23 cellular contexts compared by ENCODE assay signal in the genomic region with DNA sequence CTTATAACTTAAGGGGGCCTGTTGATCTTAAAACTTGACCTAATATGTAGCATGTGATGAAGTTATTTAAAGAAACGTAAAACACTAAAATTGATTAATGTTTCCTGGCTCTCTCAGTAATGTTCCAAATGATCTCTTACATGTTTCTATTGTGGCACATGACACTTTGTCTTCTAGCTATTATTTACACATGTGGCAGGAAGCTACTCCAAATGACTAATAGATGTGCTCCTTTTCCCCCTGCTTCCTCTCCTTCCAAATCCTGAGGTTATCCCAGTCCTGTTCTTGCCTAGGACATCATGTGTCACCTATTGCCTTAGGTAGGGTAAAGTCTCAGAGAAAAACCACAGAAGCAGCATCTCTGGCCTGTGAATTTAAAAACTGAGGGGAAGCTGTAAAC.
A peak's percentile ranks its signal among the peaks of the same experiment; 100 is the strongest.
DNase-seq lines count a peak whose midpoint lies in the region; ATAC-seq, FAIRE-seq and TF ChIP-seq lines count a peak whose summit lies in the region.
"Had no signal": no experiment of that assay in that cellular context is flagged by ENCODE, and none has a peak within 500 bp of the region (broad histone marks: within the 10 kb centered on the region; RNA-seq: fewer than 3 reads in every experiment).

No MANE protein-coding gene starts in this region.

- no peaks in the 10 kb centered on the region for H3K79me2 ChIP-seq in H1 (ENCODE audit: control insufficient read depth in 1 of 2, insufficient read depth in 2 of 2, low read length in 2 of 2)

- H4K8ac ChIP-seq in IMR-90 (ENCODE audit: low read depth in 2 of 2, low read length in 2 of 2): 0 out of 4 replicates have a peak overlapping the region, but pooled peaks of 1 of the 2 experiments have one; percentile 29
- no peak overlapping the region for H4K8ac ChIP-seq in H1 (ENCODE audit: extremely low read depth, insufficient read depth, low read length)
- H4K8ac ChIP-seq in mesenchymal stem cell (ENCODE audit: low read length): no peak overlapping the region

- H3K27ac Mint-ChIP-seq in type B pancreatic cell: no peak overlapping the region
- H3K27ac Mint-ChIP-seq: CD14-positive monocyte; T-helper 2 cell treated with Interferon-gamma antibody and Interleukin-4, amounts not matched to agents 5 μg/mL and 100 μg/mL, for 36 hours had no signal

- H2AFZ ChIP-seq in IMR-90 (replicated peaks; ENCODE audit: low read length, poor library complexity) (no peak overlapping the region), H1 (ENCODE audit: low read length) (no peak overlapping the region), mesenchymal stem cell (ENCODE audit: low read depth, low read length) (no peak overlapping the region)

- H3K4me1 Mint-ChIP-seq in type B pancreatic cell (ENCODE audit: unreplicated experiment): peaks cover 6% of the 10 kb centered on the region

- CTCF ChIA-PET in IMR-90 (lab: Yijun Ruan, JAX): no interaction called here
- CTCF ChIA-PET in H1 (lab: Charles Lee; ENCODE audit: partially characterized antibody): interaction anchor here (0.6 to 1.1 kb wide), 3 partner anchors 13 to 257 kb away, joined by 3 to 5 read pairs (median 4); no protein-coding TSS in a partner anchor
- CTCF ChIA-PET in GM10248 (lab: Yijun Ruan, JAX): interaction anchor here (0.8 to 3.2 kb wide), 2 partner anchors 9 to 13 kb away, joined by 3 to 12 read pairs; no protein-coding TSS in a partner anchor

- no peak overlapping the region; the same call in 1 of the 2 replicates for H3K4me2 ChIP-seq in IMR-90 (ENCODE audit: low read depth, low read length)
- H3K4me2 ChIP-seq in H1 (ENCODE audit: insufficient read depth in 1 of 2, low read depth in 2 of 2, low read length in 2 of 2): no peak overlapping the region
- no peak overlapping the region for H3K4me2 ChIP-seq in mesenchymal stem cell (ENCODE audit: low read length, poor library complexity, severe bottlenecking)
- H3K4me2 ChIP-seq: KMS-11 had no signal

- no peak overlapping the region for H3K23ac ChIP-seq in IMR-90 (ENCODE audit: low read depth, low read length)
- no peak overlapping the region for H3K23ac ChIP-seq in H1 (ENCODE audit: insufficient read length)
- H3K23ac ChIP-seq in mesenchymal stem cell (ENCODE audit: low read length in 2 of 2): no peak overlapping the region

- H2BK12ac ChIP-seq in H1 (ENCODE audit: low read depth, low read length) (0 out of 2 replicates have a peak overlapping the region, but pooled peaks have one; percentile 72), mesenchymal stem cell (ENCODE audit: low read length in 2 of 2) (peak overlapping the region in 1 of 2 experiments; percentile 11)

- no peaks in the 10 kb centered on the region for H3K36me3 Mint-ChIP-seq in type B pancreatic cell
- H3K36me3 Mint-ChIP-seq: CD14-positive monocyte had no signal

- H2BK15ac ChIP-seq in IMR-90 (ENCODE audit: low read depth, low read length): no peak overlapping the region; the same call in 2 of the 3 replicates
- no peak overlapping the region for H2BK15ac ChIP-seq in H1 (ENCODE audit: low read length)
- no peak overlapping the region for H2BK15ac ChIP-seq in mesenchymal stem cell (ENCODE audit: low read depth, poor library complexity, severe bottlenecking)

- POLR2A ChIA-PET in IMR-90 (lab: Charles Lee; ENCODE audit: unreplicated experiment) (no interaction called here), H1 (lab: Charles Lee; ENCODE audit: partially characterized antibody) (interaction anchor here (0.6 kb wide), 1 partner anchor 15 kb away, joined by 4 read pairs; no protein-coding TSS in a partner anchor), GM10248 (lab: Yijun Ruan, JAX) (no interaction called here)

- H3K79me1 ChIP-seq in IMR-90 (ENCODE audit: low read depth in 1 of 2, low read length in 2 of 2) (no peaks in the 10 kb centered on the region), H1 (ENCODE audit: low read depth, low read length) (no peaks in the 10 kb centered on the region), mesenchymal stem cell (replicated peaks; ENCODE audit: low read length, poor library complexity, severe bottlenecking) (no peaks in the 10 kb centered on the region)

- H4K20me1 ChIP-seq in IMR-90 (ENCODE audit: insufficient read depth, low read length) (no peaks in the 10 kb centered on the region), H1 (replicated peaks in 1 of 2; ENCODE audit: control insufficient read depth in 1 of 2, insufficient read depth in 2 of 2, low read length in 2 of 2) (no peaks in the 10 kb centered on the region)

- no peaks in the 10 kb centered on the region for H3K27me3 ChIP-seq in IMR-90 (ENCODE audit: control insufficient read depth, insufficient read depth, low read length)
- H3K27me3 ChIP-seq in H1 (replicated peaks in 1 of 4; ENCODE audit: control insufficient read depth in 3 of 4, extremely low read depth in 1 of 4, insufficient read depth in 3 of 4, low read length in 3 of 4): no peaks in the 10 kb centered on the region
- no peaks in the 10 kb centered on the region for H3K27me3 ChIP-seq in mesenchymal stem cell (ENCODE audit: control insufficient read depth in 1 of 2, insufficient read depth in 1 of 2, low read length in 2 of 2)
- no peaks in the 10 kb centered on the region for H3K27me3 ChIP-seq in body of pancreas

- H2AK5ac ChIP-seq in IMR-90 (ENCODE audit: low read depth, low read length) (0 out of 2 replicates have a peak overlapping the region, but pooled peaks have one; percentile 11), H1 (ENCODE audit: low read depth, low read length) (no peak overlapping the region), mesenchymal stem cell (ENCODE audit: low read length, severe bottlenecking) (no peak overlapping the region)

- dilution Hi-C loops in IMR-90 (cut with HindIII; ENCODE audit: low sequenced_read_pairs, unreplicated experiment): no loop called here

- no peak for TF ChIP-seq POLR2A in IMR-90 (IDR thresholded peaks at IDR 0.05; ENCODE audit: low read depth, low read length)
- no peak for TF ChIP-seq POLR2A in H1 (IDR thresholded peaks at IDR 0.05; ENCODE audit: control extremely low read depth in 1 of 2, low read depth in 2 of 2, low read length in 2 of 2)
- no peak for TF ChIP-seq POLR2A in body of pancreas (IDR thresholded peaks at IDR 0.05)

- no peak overlapping the region for H3K4me3 Mint-ChIP-seq in type B pancreatic cell
- H3K4me3 Mint-ChIP-seq: activated T-cell treated with anti-CD3 and anti-CD28 coated beads, Interleukin-2, amount 50 U/mL, for 4 hours; CD14-positive monocyte; T-helper 2 cell treated with Interferon-gamma antibody and Interleukin-4, amounts not matched to agents 5 μg/mL and 100 μg/mL, for 36 hours had no signal

- H3K9me1 ChIP-seq in IMR-90 (ENCODE audit: insufficient read depth, low read length): no peaks in the 10 kb centered on the region; the same call in 1 of the 2 replicates

- TF ChIP-seq CTCF in IMR-90 (conservative IDR thresholded peaks at IDR 0.05; ENCODE audit: low read depth, low read length) (no peak), H1 (IDR thresholded peaks at IDR 0.05; ENCODE audit: control extremely low read depth in 1 of 3, insufficient read depth in 1 of 3, low read depth in 1 of 3, low read length in 3 of 3) (no peak), type B pancreatic cell (conservative IDR thresholded peaks at IDR 0.05) (no peak), body of pancreas (IDR thresholded peaks at IDR 0.05) (no peak), GM10248 (IDR thresholded peaks at IDR 0.05; ENCODE audit: control extremely low read depth, extremely low read depth, low read depth, missing control alignments) (no peak)

- peaks cover 5% of the 10 kb centered on the region for H3K4me1 ChIP-seq in IMR-90 (ENCODE audit: control insufficient read depth, insufficient read depth, low read length)
- H3K4me1 ChIP-seq in H1 (replicated peaks in 1 of 4; ENCODE audit: control insufficient read depth in 3 of 4, insufficient read depth in 4 of 4, low read length in 3 of 4): no peaks in the 10 kb centered on the region
- H3K4me1 ChIP-seq in mesenchymal stem cell (ENCODE audit: control insufficient read depth, insufficient read depth, low read depth, low read length): no peaks in the 10 kb centered on the region
- no peaks in the 10 kb centered on the region for H3K4me1 ChIP-seq in body of pancreas

- H3K4ac ChIP-seq in IMR-90 (ENCODE audit: low read depth, low read length) (peak overlapping the region; percentile 46; the same call in 1 of the 2 replicates), H1 (replicated peaks; ENCODE audit: insufficient read length, low read depth, low read length) (no peak overlapping the region), mesenchymal stem cell (ENCODE audit: low read depth in 1 of 2, low read length in 2 of 2) (peak overlapping the region in 1 of 2 experiments; percentile 28)

- H3K14ac ChIP-seq in IMR-90 (replicated peaks; ENCODE audit: low read depth, low read length) (peak overlapping the region; percentile 65; the same call in 1 of the 2 replicates), H1 (ENCODE audit: insufficient read length) (no peak overlapping the region), mesenchymal stem cell (ENCODE audit: low read length in 2 of 2) (no peak overlapping the region)

- DNase-seq in EL: peak; percentile 41
- no peak for DNase-seq in IMR-90
- no peak for DNase-seq in H1 (ENCODE audit: low read depth in 1 of 2, low spot score in 2 of 2)
- DNase-seq in mesenchymal stem cell: peak; percentile 46
- DNase-seq in type B pancreatic cell (ENCODE audit: extremely low spot score, unreplicated experiment): no peak
- no peak for DNase-seq in body of pancreas
- DNase-seq in GM10248 (ENCODE audit: extremely low spot score): no peak
- DNase-seq: activated CD4-positive, alpha-beta T cell treated with anti-CD3 and anti-CD28 coated beads for 4 hours; activated naive CD4-positive, alpha-beta T cell; activated T-cell treated with anti-CD3 and anti-CD28 coated beads, Interleukin-2, amount 50 U/mL, for 4 hours; GDM1; head of caudate nucleus; kidney glomerular epithelial cell; NCI-H187; NCI-H748 treated with DMSO at 0.1 percent for 48 hours; small intestine; stimulated activated CD4-positive, alpha-beta T cell treated with anti-CD3 and anti-CD28 coated beads, Interleukin-1b, Interleukin-23, amount 100 ng/mL, for 48 hours; substantia nigra had no signal

- H2BK120ac ChIP-seq in IMR-90 (ENCODE audit: low read depth, low read length): peak overlapping the region; percentile 53; the same call in 1 of the 2 replicates
- no peak overlapping the region for H2BK120ac ChIP-seq in H1 (replicated peaks; ENCODE audit: low read depth, low read length)
- no peak overlapping the region for H2BK120ac ChIP-seq in mesenchymal stem cell (ENCODE audit: low read depth, low read length)

- TF ChIP-seq RAD21 in IMR-90 (IDR thresholded peaks at IDR 0.05; ENCODE audit: low read length): no peak
- TF ChIP-seq RAD21 in H1 (IDR thresholded peaks at IDR 0.05 in 1 of 2, conservative IDR thresholded peaks at IDR 0.05 in 1 of 2; ENCODE audit: low read depth in 2 of 2, low read length in 2 of 2): no peak

- H3K23me2 ChIP-seq in H1 (ENCODE audit: low read depth, low read length): no peaks in the 10 kb centered on the region; the same call in 1 of the 2 replicates

- H3K36me3 ChIP-seq in IMR-90 (ENCODE audit: control insufficient read depth, insufficient read depth, low read length) (no peaks in the 10 kb centered on the region), H1 (ENCODE audit: control insufficient read depth in 2 of 4, insufficient read depth in 4 of 4, low read length in 3 of 4) (no peaks in the 10 kb centered on the region), mesenchymal stem cell (ENCODE audit: control insufficient read depth in 1 of 2, insufficient read depth in 2 of 2, low read depth in 1 of 2, low read length in 2 of 2) (no peaks in the 10 kb centered on the region), body of pancreas (replicated peaks in 1 of 2; ENCODE audit: insufficient read depth in 1 of 2, low read depth in 2 of 2) (no peaks in the 10 kb centered on the region)

- no peak for FAIRE-seq in H1 (lab: Jason Lieb, UNC)
- FAIRE-seq: colon, HTR-8/SVneo, small intestine had no signal

- in situ Hi-C loops in IMR-90 (cut with MboI; ENCODE audit: low sequenced_read_pairs): no loop called here

- H4K91ac ChIP-seq in IMR-90 (ENCODE audit: insufficient read depth, low read depth, low read length) (peak overlapping the region; percentile 31; the same call in 1 of the 2 replicates), H1 (replicated peaks; ENCODE audit: insufficient read length, low read length) (no peak overlapping the region), mesenchymal stem cell (ENCODE audit: low read length) (no peak overlapping the region)

- H2BK20ac ChIP-seq in IMR-90 (ENCODE audit: low read depth, low read length) (0 out of 2 replicates have a peak overlapping the region, but pooled peaks have one; percentile 36), H1 (ENCODE audit: low read length) (no peak overlapping the region)

- H3K18ac ChIP-seq in IMR-90 (ENCODE audit: low read depth, low read length) (peak overlapping the region; percentile 82; the same call in 1 of the 2 replicates), H1 (ENCODE audit: extremely low read depth, low read length) (no peak overlapping the region), mesenchymal stem cell (ENCODE audit: low read depth in 1 of 2, low read length in 2 of 2) (peak overlapping the region in 1 of 2 experiments; percentile 61)

- intact Hi-C loops in IMR-90 (cut with micrococcal nuclease): no loop called here
- intact Hi-C loops in body of pancreas (cut with DNase I): no loop called here

- ATAC-seq in IMR-90 (ENCODE audit: low read depth) (no peak), body of pancreas (no peak)
- ATAC-seq: activated T-cell treated with anti-CD3 and anti-CD28 coated beads, Interleukin-2, amount 50 U/mL, for 4 hours had no signal

- no peak overlapping the region for H3K56ac ChIP-seq in IMR-90 (ENCODE audit: extremely low read depth, insufficient read depth, low read length)
- no peak overlapping the region for H3K56ac ChIP-seq in H1 (replicated peaks; ENCODE audit: insufficient read length, low read depth, low read length)

- H3K4me3 ChIP-seq in IMR-90 (ENCODE audit: insufficient read depth, low read depth, low read length) (no peak overlapping the region), H1 (ENCODE audit: extremely low read depth in 1 of 4, insufficient read depth in 2 of 4, low read depth in 3 of 4, low read length in 4 of 4) (no peak overlapping the region), mesenchymal stem cell (ENCODE audit: insufficient read depth in 1 of 2, low read depth in 1 of 2, low read length in 2 of 2) (no peak overlapping the region), body of pancreas (no peak overlapping the region)

- H3K9ac ChIP-seq in IMR-90 (ENCODE audit: low read depth, low read length): no peak overlapping the region
- no peak overlapping the region for H3K9ac ChIP-seq in H1 (replicated peaks in 1 of 4; ENCODE audit: extremely low read depth in 1 of 4, low read depth in 3 of 4, low read length in 3 of 4)
- no peak overlapping the region for H3K9ac ChIP-seq in mesenchymal stem cell (ENCODE audit: low read length)
- H3K9ac ChIP-seq: KMS-11 had no signal

- BruUV-seq in IMR-90 (replicated peaks; lab: Mats Ljungman, UMichigan): no TSS peak

- no peaks in the 10 kb centered on the region for H3K9me3 Mint-ChIP-seq in type B pancreatic cell
- H3K9me3 Mint-ChIP-seq: activated T-cell treated with anti-CD3 and anti-CD28 coated beads, Interleukin-2, amount 50 U/mL, for 4 hours; CD14-positive monocyte; T-helper 2 cell treated with Interferon-gamma antibody and Interleukin-4, amounts not matched to agents 5 μg/mL and 100 μg/mL, for 36 hours had no signal

- no peak overlapping the region for H3K27ac ChIP-seq in IMR-90 (ENCODE audit: insufficient read depth, low read length)
- no peak overlapping the region for H3K27ac ChIP-seq in H1 (ENCODE audit: low read depth, low read length)
- no peak overlapping the region for H3K27ac ChIP-seq in mesenchymal stem cell (ENCODE audit: low read length, poor library complexity, severe bottlenecking)
- no peak overlapping the region for H3K27ac ChIP-seq in body of pancreas
- H3K27ac ChIP-seq: KMS-11 had no signal

- WGBS in IMR-90 (ENCODE audit: extremely low coverage in 2 of 2, insufficient read length in 1 of 2), 2 experiments: no CpG with 5 or more reads among the region's 1 CpG
- 83% methylated on average over 1 of the region's 1 CpG; no CpG with 5 or more reads in 1 of the 2 experiments for WGBS in H1 (ENCODE audit: extremely low coverage in 1 of 2, insufficient coverage in 1 of 2, insufficient read length in 1 of 2, insufficient replicate concordance in 2 of 2, low coverage in 1 of 2, low lambda C conversion rate in 2 of 2, missing lambda C conversion rate in 1 of 2), 2 experiments
- WGBS in mesenchymal stem cell: no CpG with 5 or more reads among the region's 1 CpG
- 81 to 82% methylated on average over 1 of the region's 1 CpG for WGBS in body of pancreas, 2 donors

- no peak overlapping the region for H2BK5ac ChIP-seq in IMR-90 (ENCODE audit: low read depth, low read length, poor library complexity, severe bottlenecking)
- no peak overlapping the region for H2BK5ac ChIP-seq in H1 (ENCODE audit: low read depth, low read length)
- H2BK5ac ChIP-seq in mesenchymal stem cell (ENCODE audit: low read depth, low read length, poor library complexity, severe bottlenecking): no peak overlapping the region

- no peaks in the 10 kb centered on the region for H3K27me3 Mint-ChIP-seq in type B pancreatic cell

- H2AK9ac ChIP-seq in IMR-90 (replicated peaks; ENCODE audit: low read depth, low read length, poor library complexity): no peak overlapping the region

- no peaks in the 10 kb centered on the region for H3K9me3 ChIP-seq in IMR-90 (ENCODE audit: control insufficient read depth, insufficient read depth, low read length)
- no peaks in the 10 kb centered on the region for H3K9me3 ChIP-seq in H1 (ENCODE audit: insufficient read depth in 2 of 2, low read depth in 1 of 2, low read length in 1 of 2)
- no peaks in the 10 kb centered on the region for H3K9me3 ChIP-seq in mesenchymal stem cell (ENCODE audit: control insufficient read depth, low read length)
- H3K9me3 ChIP-seq in body of pancreas: no peaks in the 10 kb centered on the region

- 0 out of 2 replicates have a peak overlapping the region, but pooled peaks have one; percentile 8 for H4K5ac ChIP-seq in IMR-90 (ENCODE audit: low read depth, low read length)
- no peak overlapping the region for H4K5ac ChIP-seq in H1 (ENCODE audit: insufficient read length, low read depth, low read length)

- TF ChIP-seq EP300 in H1 (IDR thresholded peaks at IDR 0.05; ENCODE audit: borderline replicate concordance in 1 of 2, low read depth in 2 of 2, low read length in 2 of 2): no peak

Comparison
In these comparisons a context has a peak if more than half of its experiments do, and no peak if none do; other contexts are left out.
1. DNase-seq: peak in EL (single experiment) and mesenchymal stem cell (single experiment); none in IMR-90 (single experiment), H1 (0 of 2), type B pancreatic cell (single experiment), body of pancreas (0 of 4) and GM10248 (single experiment).